In the genomic region with DNA sequence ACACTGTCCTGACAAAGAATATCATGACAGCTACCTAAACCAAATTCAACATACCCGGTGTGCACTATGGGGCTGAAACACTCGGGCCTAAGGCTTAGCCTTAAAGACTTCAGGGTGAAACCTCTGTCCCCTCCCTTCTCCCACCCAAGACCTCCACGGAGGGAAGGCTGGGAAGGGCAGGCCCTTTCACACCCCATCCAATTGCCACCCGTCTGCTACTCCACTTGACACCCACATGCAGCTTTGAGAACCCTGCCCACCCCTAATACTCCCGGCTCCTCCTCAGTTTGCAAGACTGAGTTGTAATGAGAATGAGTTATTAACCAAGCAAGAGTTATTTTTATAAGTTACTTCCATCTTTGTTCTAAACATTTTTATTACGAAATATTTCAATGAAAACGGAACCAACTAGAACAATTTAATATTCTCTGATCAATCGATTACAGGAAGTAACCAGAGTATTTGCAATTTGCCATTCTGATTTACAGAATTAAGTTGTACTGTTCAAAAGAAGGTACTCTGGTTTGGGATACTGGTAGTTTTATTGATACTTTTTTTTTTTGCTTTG, we compare ENCODE assay signal across 1 cellular context.
TF ChIP-seq lines count a peak whose summit lies in the region.

No MANE protein-coding gene starts in this region.

TF ChIP-seq in HepG2, 621 proteins besides CTCF, POLR2A, EP300 and RAD21:
- TF ChIP-seq ASH2L (IDR thresholded peaks at IDR 0.05; ENCODE audit: insufficient read length, low read depth, low read length) (peak; percentile 14), CEBPB (IDR thresholded peaks at IDR 0.05; ENCODE audit: borderline replicate concordance, low read depth, low read length) (peak; percentile 43; the same call in 1 of the 2 replicates)
- TF ChIP-seq, protein P1, sequence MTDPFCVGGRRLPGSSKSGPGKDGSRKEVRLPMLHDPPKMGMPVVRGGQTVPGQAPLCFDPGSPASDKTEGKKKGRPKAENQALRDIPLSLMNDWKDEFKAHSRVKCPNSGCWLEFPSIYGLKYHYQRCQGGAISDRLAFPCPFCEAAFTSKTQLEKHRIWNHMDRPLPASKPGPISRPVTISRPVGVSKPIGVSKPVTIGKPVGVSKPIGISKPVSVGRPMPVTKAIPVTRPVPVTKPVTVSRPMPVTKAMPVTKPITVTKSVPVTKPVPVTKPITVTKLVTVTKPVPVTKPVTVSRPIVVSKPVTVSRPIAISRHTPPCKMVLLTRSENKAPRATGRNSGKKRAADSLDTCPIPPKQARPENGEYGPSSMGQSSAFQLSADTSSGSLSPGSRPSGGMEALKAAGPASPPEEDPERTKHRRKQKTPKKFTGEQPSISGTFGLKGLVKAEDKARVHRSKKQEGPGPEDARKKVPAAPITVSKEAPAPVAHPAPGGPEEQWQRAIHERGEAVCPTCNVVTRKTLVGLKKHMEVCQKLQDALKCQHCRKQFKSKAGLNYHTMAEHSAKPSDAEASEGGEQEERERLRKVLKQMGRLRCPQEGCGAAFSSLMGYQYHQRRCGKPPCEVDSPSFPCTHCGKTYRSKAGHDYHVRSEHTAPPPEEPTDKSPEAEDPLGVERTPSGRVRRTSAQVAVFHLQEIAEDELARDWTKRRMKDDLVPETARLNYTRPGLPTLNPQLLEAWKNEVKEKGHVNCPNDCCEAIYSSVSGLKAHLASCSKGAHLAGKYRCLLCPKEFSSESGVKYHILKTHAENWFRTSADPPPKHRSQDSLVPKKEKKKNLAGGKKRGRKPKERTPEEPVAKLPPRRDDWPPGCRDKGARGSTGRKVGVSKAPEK (CRISPR knock-in tag; IDR thresholded peaks at IDR 0.05; ENCODE audit: borderline replicate concordance) = no peak
